Comparison of ENCODE assay signal across 8 cellular contexts in genomic region chr19:57477191-57478008, GRCh38. TPM values are rescaled to one million over a fixed set of nuclear protein-coding genes. Genes with fewer than 3 reads are reported as not detected.
DNase-seq lines count a peak whose midpoint lies in the region; ATAC-seq and TF ChIP-seq lines count a peak whose summit lies in the region.

Gene ZNF772 (minus strand): TSS chr19:57477566. CDS start chr19:57477309, 257 bp downstream.

- H2BK20ac ChIP-seq in IMR-90 (ENCODE audit: low read depth, low read length) = no peak within 1 kb of the TSS

- in situ Hi-C loops in IMR-90 (cut with MboI; ENCODE audit: low sequenced_read_pairs) = no loop called here

- H3K36me3 Mint-ChIP-seq in activated T-helper 17 cell treated with anti-CD3 and anti-CD28 coated beads, Interleukin-2, amount 50 U/mL, for 72 hours (ENCODE audit: low read depth) = peaks cover 12% of the 10 kb centered on the region
- peaks cover 28 to 61% (median 58%) of the 10 kb centered on the region in 3 donors for H3K36me3 Mint-ChIP-seq in naive thymus-derived CD8-positive, alpha-beta T cell
- H3K36me3 Mint-ChIP-seq in stimulated activated naive B cell treated with anti-CD40 and anti-IgM and Interleukin-4, amounts not matched to agents 10 μg/mL and 1 μg/mL and 100 μg/mL, for 72 hours = peaks cover 50 to 60% of the 10 kb centered on the region in 2 donors

- 7% methylated on average over 5 of the region's 38 CpGs; no CpG with 5 or more reads in 1 of the 2 experiments for whole genome bisulfite sequencing in IMR-90 (ENCODE audit: extremely low coverage in 2 of 2, insufficient read length in 1 of 2), 2 experiments

- TF ChIP-seq CTCF in IMR-90 (conservative IDR thresholded peaks at IDR 0.05; ENCODE audit: low read depth, low read length) = peak; percentile 78
- peak; percentile 78 for TF ChIP-seq CTCF in PC-3 (conservative IDR thresholded peaks at IDR 0.05; ENCODE audit: low read depth, low read length)

- peak within 1 kb of the TSS; percentile 79 for H2AK9ac ChIP-seq in IMR-90 (replicated peaks; ENCODE audit: low read depth, low read length, poor library complexity)

- no peak within 1 kb of the TSS for H2BK15ac ChIP-seq in IMR-90 (ENCODE audit: low read depth, low read length)

- peaks cover 26% of the 10 kb centered on the region for H3K9me3 Mint-ChIP-seq in activated T-helper 17 cell treated with anti-CD3 and anti-CD28 coated beads, Interleukin-2, amount 50 U/mL, for 72 hours
- peaks cover 10 to 81% (median 52%) of the 10 kb centered on the region in 9 donors for H3K9me3 Mint-ChIP-seq in naive thymus-derived CD8-positive, alpha-beta T cell
- peaks cover 24 to 33% of the 10 kb centered on the region in 2 donors for H3K9me3 Mint-ChIP-seq in stimulated activated naive B cell treated with anti-CD40 and anti-IgM and Interleukin-4, amounts not matched to agents 10 μg/mL and 1 μg/mL and 100 μg/mL, for 72 hours

- no peaks in the 10 kb centered on the region for H3K79me2 ChIP-seq in PC-3 (ENCODE audit: low read length)

- H3K14ac ChIP-seq in IMR-90 (replicated peaks; ENCODE audit: low read depth, low read length) = peak within 1 kb of the TSS; percentile 82

- peak within 1 kb of the TSS; percentile 85 for H2BK5ac ChIP-seq in IMR-90 (ENCODE audit: low read depth, low read length, poor library complexity, severe bottlenecking)

- H3K56ac ChIP-seq in IMR-90 (ENCODE audit: extremely low read depth, insufficient read depth, low read length) = no peak within 1 kb of the TSS

- no peaks in the 10 kb centered on the region for H3F3A ChIP-seq in PC-3 (ENCODE audit: low read length, unreplicated experiment)

- TF ChIP-seq RAD21 in IMR-90 (IDR thresholded peaks at IDR 0.05; ENCODE audit: low read length) = peak; percentile 46

- H2AK5ac ChIP-seq in IMR-90 (ENCODE audit: low read depth, low read length) = peak within 1 kb of the TSS; percentile 37

- H4K5ac ChIP-seq in IMR-90 (ENCODE audit: low read depth, low read length) = peak within 1 kb of the TSS; percentile 96

- H3K4me1 Mint-ChIP-seq in activated T-helper 17 cell treated with anti-CD3 and anti-CD28 coated beads, Interleukin-2, amount 50 U/mL, for 72 hours = no peaks in the 10 kb centered on the region
- H3K4me1 Mint-ChIP-seq in naive thymus-derived CD8-positive, alpha-beta T cell = peaks cover 13 to 19% (median 16%) of the 10 kb centered on the region in 4 donors
- peaks cover 19 to 26% of the 10 kb centered on the region in 2 donors for H3K4me1 Mint-ChIP-seq in stimulated activated naive B cell treated with anti-CD40 and anti-IgM and Interleukin-4, amounts not matched to agents 10 μg/mL and 1 μg/mL and 100 μg/mL, for 72 hours

- H3K9ac ChIP-seq in IMR-90 (ENCODE audit: low read depth, low read length) (peak within 1 kb of the TSS; percentile 87), PC-3 (ENCODE audit: low read length) (peak within 1 kb of the TSS; percentile 71)

- H2AFZ ChIP-seq in IMR-90 (replicated peaks; ENCODE audit: low read length, poor library complexity) (peak within 1 kb of the TSS; percentile 96), PC-3 (ENCODE audit: low read length) (peak within 1 kb of the TSS; percentile 94)

- H3K4me3 ChIP-seq in IMR-90 (ENCODE audit: insufficient read depth, low read depth, low read length) (peak within 1 kb of the TSS; percentile 81), PC-3 (ENCODE audit: low read length) (peak within 1 kb of the TSS; percentile 75)

- H3K79me1 ChIP-seq in IMR-90 (ENCODE audit: low read depth in 1 of 2, low read length in 2 of 2) = peaks cover 33 to 34% of the 10 kb centered on the region in 2 experiments

- no peaks in the 10 kb centered on the region for H3K9me2 ChIP-seq in PC-3 (replicated peaks; ENCODE audit: low read length)

- no peak within 1 kb of the TSS for H2BK120ac ChIP-seq in IMR-90 (ENCODE audit: low read depth, low read length)

- H3K9me3 ChIP-seq in IMR-90 (ENCODE audit: control insufficient read depth, insufficient read depth, low read length) = peaks cover 45% of the 10 kb centered on the region
- peaks cover 52% of the 10 kb centered on the region for H3K9me3 ChIP-seq in PC-3 (ENCODE audit: low read length)

- DNase-seq in DMS153 treated with DMSO at 0.1 percent for 48 hours (lab: John Stamatoyannopoulos, UW; ENCODE audit: unreplicated experiment) (peak; percentile 75), IMR-90 (peak; percentile 96), PC-3 (peak; percentile 97), fibroblast of peridontal ligament (ENCODE audit: extremely low read depth) (peak; percentile 94)
- peak; percentile 69 to 96 (median 90) for DNase-seq in naive thymus-derived CD8-positive, alpha-beta T cell
- peak; percentile 90 for DNase-seq in stimulated activated naive B cell treated with anti-CD40 and anti-IgM and Interleukin-4, amounts not matched to agents 10 μg/mL and 1 μg/mL and 100 μg/mL, for 72 hours

- peak; percentile 81 for ATAC-seq in GM21526 (IDR thresholded peaks at IDR 0.05; ENCODE audit: low FRiP score, unreplicated experiment)
- ATAC-seq in IMR-90 (ENCODE audit: low read depth) = peak; percentile 100
- ATAC-seq in PC-3 = peak; percentile 99
- peak; percentile 100 for ATAC-seq in activated T-helper 17 cell treated with anti-CD3 and anti-CD28 coated beads, Interleukin-2, amount 50 U/mL, for 72 hours (replicated peaks)
- peak; percentile 98 to 99 for ATAC-seq in naive thymus-derived CD8-positive, alpha-beta T cell
- ATAC-seq in stimulated activated naive B cell treated with anti-CD40 and anti-IgM and Interleukin-4, amounts not matched to agents 10 μg/mL and 1 μg/mL and 100 μg/mL, for 72 hours (replicated peaks) = peak; percentile 99

- dilution Hi-C loops in IMR-90 (cut with HindIII; ENCODE audit: low sequenced_read_pairs, unreplicated experiment) = no loop called here

- BruUV-seq in IMR-90 (replicated peaks; lab: Mats Ljungman, UMichigan) (no TSS peak), PC-3 (replicated peaks; lab: Mats Ljungman, UMichigan) (TSS peak; percentile 89)

- H3K27ac ChIP-seq in IMR-90 (ENCODE audit: insufficient read depth, low read length) (peak within 1 kb of the TSS; percentile 71), PC-3 (ENCODE audit: low read length) (peak within 1 kb of the TSS; percentile 6; the same call in 1 of the 2 replicates)

- H3K36me3 ChIP-seq in IMR-90 (ENCODE audit: control insufficient read depth, insufficient read depth, low read length) (peaks cover 35% of the 10 kb centered on the region), PC-3 (ENCODE audit: low read depth, low read length) (peaks cover 43% of the 10 kb centered on the region)

- H3K4me2 ChIP-seq in IMR-90 (ENCODE audit: low read depth, low read length) (peak within 1 kb of the TSS; percentile 73), PC-3 (ENCODE audit: low read length) (peak within 1 kb of the TSS; percentile 83)

- POLR2A ChIA-PET in IMR-90 (lab: Charles Lee; ENCODE audit: unreplicated experiment) = no interaction called here
- POLR2A ChIA-PET in PC-3 (lab: Charles Lee; ENCODE audit: unreplicated experiment) = no interaction called here
- POLR2A ChIA-PET in naive thymus-derived CD8-positive, alpha-beta T cell (lab: Charles Lee) = interaction anchor here (0.5 to 2.4 kb wide), 9 partner anchors 9 to 526 kb away, joined by 3 to 9 read pairs (median 3); partner anchors contain the start of genes ZNF211, ZNF419, ZNF551 and ZNF749

- peak within 1 kb of the TSS; percentile 80 to 98 for H4K8ac ChIP-seq in IMR-90 (ENCODE audit: low read depth in 2 of 2, low read length in 2 of 2)

- H3K18ac ChIP-seq in IMR-90 (ENCODE audit: low read depth, low read length) = peak within 1 kb of the TSS; percentile 67; the same call in 1 of the 2 replicates

- H4K91ac ChIP-seq in IMR-90 (ENCODE audit: insufficient read depth, low read depth, low read length) = peak within 1 kb of the TSS; percentile 82

- peak within 1 kb of the TSS; percentile 46; the same call in 1 of the 2 replicates for H3K23ac ChIP-seq in IMR-90 (ENCODE audit: low read depth, low read length)

- CTCF ChIA-PET in IMR-90 (lab: Yijun Ruan, JAX) (interaction anchor here (0.5 to 1.6 kb wide), 4 partner anchors 9 to 26 kb away, joined by 3 to 6 read pairs (median 4); no protein-coding TSS in a partner anchor), PC-3 (lab: Charles Lee) (interaction anchor here (0.5 kb wide), 1 partner anchor 810 kb away, joined by 4 read pairs; no protein-coding TSS in a partner anchor)

- H4K20me1 ChIP-seq in IMR-90 (ENCODE audit: insufficient read depth, low read length) (no peaks in the 10 kb centered on the region), PC-3 (ENCODE audit: low read length) (no peaks in the 10 kb centered on the region)

- H3K4me1 ChIP-seq in IMR-90 (ENCODE audit: control insufficient read depth, insufficient read depth, low read length) (peaks cover 4% of the 10 kb centered on the region; the same call in 1 of the 2 replicates), PC-3 (ENCODE audit: insufficient read depth, low read length) (no peaks in the 10 kb centered on the region)

- H3K27me3 ChIP-seq in IMR-90 (ENCODE audit: control insufficient read depth, insufficient read depth, low read length) = no peaks in the 10 kb centered on the region
- no peaks in the 10 kb centered on the region for H3K27me3 ChIP-seq in PC-3 (ENCODE audit: low read length)

- no peaks in the 10 kb centered on the region for H3K9me1 ChIP-seq in IMR-90 (ENCODE audit: insufficient read depth, low read length)

- no peak for TF ChIP-seq POLR2A in IMR-90 (IDR thresholded peaks at IDR 0.05; ENCODE audit: low read depth, low read length)

- peak within 1 kb of the TSS; percentile 84 for H3K27ac Mint-ChIP-seq in activated T-helper 17 cell treated with anti-CD3 and anti-CD28 coated beads, Interleukin-2, amount 50 U/mL, for 72 hours
- peak within 1 kb of the TSS; percentile 83 to 97 (median 92) for H3K27ac Mint-ChIP-seq in naive thymus-derived CD8-positive, alpha-beta T cell
- H3K27ac Mint-ChIP-seq in stimulated activated naive B cell treated with anti-CD40 and anti-IgM and Interleukin-4, amounts not matched to agents 10 μg/mL and 1 μg/mL and 100 μg/mL, for 72 hours = peak within 1 kb of the TSS; percentile 95

- H3K4ac ChIP-seq in IMR-90 (ENCODE audit: low read depth, low read length) = peak within 1 kb of the TSS; percentile 71

- intact Hi-C loops in IMR-90 (cut with micrococcal nuclease) = no loop called here
- intact Hi-C loops in PC-3 (cut with micrococcal nuclease) = no loop called here

- H3K27me3 Mint-ChIP-seq in activated T-helper 17 cell treated with anti-CD3 and anti-CD28 coated beads, Interleukin-2, amount 50 U/mL, for 72 hours = no peaks in the 10 kb centered on the region
- H3K27me3 Mint-ChIP-seq in naive thymus-derived CD8-positive, alpha-beta T cell = peaks cover 0 to 4% (median 0%) of the 10 kb centered on the region in 5 donors
- H3K27me3 Mint-ChIP-seq in stimulated activated naive B cell treated with anti-CD40 and anti-IgM and Interleukin-4, amounts not matched to agents 10 μg/mL and 1 μg/mL and 100 μg/mL, for 72 hours = no peaks in the 10 kb centered on the region

- peak within 1 kb of the TSS; percentile 81 for H3K4me3 Mint-ChIP-seq in activated T-helper 17 cell treated with anti-CD3 and anti-CD28 coated beads, Interleukin-2, amount 50 U/mL, for 72 hours
- peak within 1 kb of the TSS; percentile 86 to 97 (median 94) for H3K4me3 Mint-ChIP-seq in naive thymus-derived CD8-positive, alpha-beta T cell
- peak within 1 kb of the TSS; percentile 92 to 96 for H3K4me3 Mint-ChIP-seq in stimulated activated naive B cell treated with anti-CD40 and anti-IgM and Interleukin-4, amounts not matched to agents 10 μg/mL and 1 μg/mL and 100 μg/mL, for 72 hours

RNA-seq across cellular contexts. Expression of gene ZNF772, which starts in this region (rescaled TPM):
- total RNA-seq in IMR-90 (2012; rRNA removed) = 25.6 and 33.0 TPM in 2 replicates
- 2.9 and 4.6 TPM in 2 replicates for polyA plus RNA-seq in IMR-90 (2012; rRNA removed)
- 1.4 and 2.0 TPM in 2 replicates for polyA plus RNA-seq in IMR-90 (2012; cell fraction: cytosol; rRNA removed)
- polyA plus RNA-seq in IMR-90 (2012; cell fraction: nucleus; rRNA removed; ENCODE audit: low replicate concordance) = 1.4 and 3.5 TPM in 2 replicates
- total RNA-seq in PC-3 (2014; rRNA removed) = 12.5 and 14.1 TPM in 2 replicates
- total RNA-seq in activated T-helper 17 cell treated with anti-CD3 and anti-CD28 coated beads, Interleukin-2, amount 50 U/mL, for 72 hours = 1 to 10 TPM; 2.8 to 4.5 TPM
- total RNA-seq in naive thymus-derived CD8-positive, alpha-beta T cell = 10 to 100 TPM; 20.9 to 23.8 TPM
- polyA plus RNA-seq in naive thymus-derived CD8-positive, alpha-beta T cell = 1 to 10 TPM; 2.6 to 3.4 (median 2.9) TPM

Comparison
In these comparisons a context has a peak if more than half of its experiments do, and no peak if none do; other contexts are left out.
1. Peak in every context shown above with its lines: DNase-seq, ATAC-seq, H3K4me3 ChIP-seq and H3K27ac ChIP-seq.